8 cellular contexts compared by ENCODE assay signal in genomic region chr21:13980115-13980662, GRCh38.
DNase-seq lines count a peak whose midpoint lies in the region; ATAC-seq and TF ChIP-seq lines count a peak whose summit lies in the region.
"Not testable (repeated sequence)": the region's sequence is repeated elsewhere in the genome, so short reads cannot be mapped to it uniquely, and the experiment has no call there.

No MANE protein-coding gene starts in this region.

- peak; percentile 73 to 93 for DNase-seq in HAP-1 (ENCODE audit: low spot score in 2 of 2)
- peak; percentile 81 for DNase-seq in activated effector memory CD4-positive, alpha-beta T cell treated with anti-CD3 and anti-CD28 coated beads, Interleukin-2, amount 50 U/mL, for 16 hours
- DNase-seq in progenitor cell of endocrine pancreas (ENCODE audit: low spot score, unreplicated experiment): not testable (repeated sequence)

- H3K27me3 ChIP-seq in HAP-1 (ENCODE audit: low read depth); thymus (ENCODE audit: control insufficient read depth, insufficient read depth): not testable (repeated sequence)
- H3K27me3 ChIP-seq in gastroesophageal sphincter: peaks cover 23% of the 10 kb centered on the region

- H3K9me3 Mint-ChIP-seq in progenitor cell of endocrine pancreas (ENCODE audit: low read depth): not testable (repeated sequence)

- not testable (repeated sequence) for H3K4me1 Mint-ChIP-seq in progenitor cell of endocrine pancreas (ENCODE audit: low read depth)

- not testable (repeated sequence) for TF ChIP-seq EP300 in gastroesophageal sphincter (IDR thresholded peaks at IDR 0.05)

- TF ChIP-seq CTCF in GM12873 (IDR thresholded peaks at IDR 0.05; ENCODE audit: insufficient read depth, low read depth, low read length, missing control alignments) (peak; percentile 56), gastroesophageal sphincter (IDR thresholded peaks at IDR 0.05) (peak in 2 of 4 experiments; percentile 12 to 57)
- not testable (repeated sequence) for TF ChIP-seq CTCF in progenitor cell of endocrine pancreas (IDR thresholded peaks at IDR 0.05; ENCODE audit: unreplicated experiment)

- TF ChIP-seq POLR2A in Raji (IDR thresholded peaks at IDR 0.05; ENCODE audit: insufficient read depth, low read depth, low read length): 0 out of 2 replicates have a peak, but pooled peaks have one; percentile 17
- not testable (repeated sequence) for TF ChIP-seq POLR2A in gastroesophageal sphincter (IDR thresholded peaks at IDR 0.05)

- not testable (repeated sequence) for H3K36me3 Mint-ChIP-seq in progenitor cell of endocrine pancreas (ENCODE audit: insufficient read depth)

- ATAC-seq in gastroesophageal sphincter: peak; percentile 58

- peak overlapping the region; percentile 40 for H3K4me3 ChIP-seq in HAP-1
- peak overlapping the region; percentile 29 to 48 for H3K4me3 ChIP-seq in gastroesophageal sphincter
- peak overlapping the region; percentile 51 for H3K4me3 ChIP-seq in thymus (ENCODE audit: low read length)

- H3K27me3 Mint-ChIP-seq in progenitor cell of endocrine pancreas: not testable (repeated sequence)

- not testable (repeated sequence) for H3K9me3 ChIP-seq in HAP-1; KOPT-K1 (ENCODE audit: insufficient read depth, low read length, poor library complexity, severe bottlenecking); gastroesophageal sphincter; thymus (ENCODE audit: control insufficient read depth)

- H3K36me3 ChIP-seq in HAP-1 (replicated peaks); KOPT-K1 (ENCODE audit: insufficient read depth, low read length); gastroesophageal sphincter; thymus (ENCODE audit: control insufficient read depth, insufficient read depth): not testable (repeated sequence)

- H3K27ac Mint-ChIP-seq in progenitor cell of endocrine pancreas: not testable (repeated sequence)

- 27% methylated on average over 3 of the region's 42 CpGs; no CpG with 5 or more reads in 1 of the 2 donors for WGBS in gastroesophageal sphincter (ENCODE audit: low coverage in 1 of 2), 2 donors
- WGBS in thymus: 16% methylated on average over 42 of the region's 42 CpGs

- peak overlapping the region; percentile 59 for H3K27ac ChIP-seq in KOPT-K1 (ENCODE audit: low read depth, low read length, poor library complexity, severe bottlenecking)
- H3K27ac ChIP-seq in gastroesophageal sphincter; thymus (ENCODE audit: low read depth): not testable (repeated sequence)

- not testable (repeated sequence) for H3K4me1 ChIP-seq in HAP-1; gastroesophageal sphincter; thymus (ENCODE audit: control insufficient read depth, insufficient read depth, low read length)

- H3K4me3 Mint-ChIP-seq in progenitor cell of endocrine pancreas (ENCODE audit: low read depth): peak overlapping the region; percentile 42

- in situ Hi-C loops in HAP-1 (cut with MboI; ENCODE audit: low sequenced_read_pairs): not testable (repeated sequence)
